ENCODE assay signal across 2 cellular contexts in the genomic region with DNA sequence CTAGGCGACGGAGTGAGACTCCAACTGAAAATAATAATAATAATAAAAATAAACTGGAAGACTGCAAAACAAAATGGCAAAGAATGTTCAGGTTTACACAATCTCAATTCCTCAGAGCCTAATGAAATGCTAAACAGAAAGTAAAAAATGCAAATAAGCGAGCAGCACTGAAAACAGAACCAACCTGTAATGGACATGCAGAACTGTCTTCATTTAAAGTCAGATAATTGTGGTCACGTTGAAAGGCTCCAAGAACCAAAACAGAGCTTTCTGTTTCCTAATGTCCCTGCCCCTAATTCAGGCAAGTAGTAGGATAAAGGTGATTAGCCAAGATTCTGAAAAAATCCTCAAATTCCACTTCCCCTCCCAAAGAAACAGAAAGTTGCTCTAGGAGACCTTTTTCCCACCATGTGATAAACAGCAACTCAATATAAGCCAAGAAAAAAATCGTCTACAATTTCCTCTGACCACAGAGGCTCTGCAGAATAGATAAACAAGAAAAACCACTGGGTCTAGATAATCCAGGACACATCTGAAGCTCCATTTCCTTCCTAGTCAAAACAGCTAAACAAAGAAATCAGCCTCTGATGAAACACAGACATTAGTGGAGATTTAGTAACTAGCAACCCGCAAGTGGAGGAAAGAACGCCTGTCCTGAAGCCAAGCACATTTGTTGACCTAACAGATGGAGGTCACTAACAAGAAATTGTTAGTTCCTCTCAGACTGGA.
TF ChIP-seq lines count a peak whose summit lies in the region.

No MANE protein-coding gene starts in this region.

TF ChIP-seq in A549, 52 proteins besides CTCF, POLR2A, EP300 and RAD21:
- TF ChIP-seq GATA3 (IDR thresholded peaks at IDR 0.05; ENCODE audit: borderline replicate concordance) (no peak), CHD4 (IDR thresholded peaks at IDR 0.05; ENCODE audit: borderline replicate concordance) (no peak), HOXB5 (CRISPR knock-in tag; IDR thresholded peaks at IDR 0.05) (no peak), CBX8 (IDR thresholded peaks at IDR 0.05) (no peak), SMC3 (IDR thresholded peaks at IDR 0.05) (no peak), ESRRA (IDR thresholded peaks at IDR 0.05; ENCODE audit: borderline replicate concordance, low read length) (no peak), FOSL2 (IDR thresholded peaks at IDR 0.05) (no peak), FOSL2 (CRISPR knock-in tag; IDR thresholded peaks at IDR 0.05) (no peak), HOXB13 (CRISPR knock-in tag; IDR thresholded peaks at IDR 0.05; ENCODE audit: low read depth) (no peak), TP53 (CRISPR knock-in tag; IDR thresholded peaks at IDR 0.05) (no peak)
- TF ChIP-seq, protein P1, sequence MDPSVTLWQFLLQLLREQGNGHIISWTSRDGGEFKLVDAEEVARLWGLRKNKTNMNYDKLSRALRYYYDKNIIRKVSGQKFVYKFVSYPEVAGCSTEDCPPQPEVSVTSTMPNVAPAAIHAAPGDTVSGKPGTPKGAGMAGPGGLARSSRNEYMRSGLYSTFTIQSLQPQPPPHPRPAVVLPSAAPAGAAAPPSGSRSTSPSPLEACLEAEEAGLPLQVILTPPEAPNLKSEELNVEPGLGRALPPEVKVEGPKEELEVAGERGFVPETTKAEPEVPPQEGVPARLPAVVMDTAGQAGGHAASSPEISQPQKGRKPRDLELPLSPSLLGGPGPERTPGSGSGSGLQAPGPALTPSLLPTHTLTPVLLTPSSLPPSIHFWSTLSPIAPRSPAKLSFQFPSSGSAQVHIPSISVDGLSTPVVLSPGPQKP (IDR thresholded peaks at IDR 0.05; ENCODE audit: low read depth, low read length) = no peak

TF ChIP-seq in HepG2, 621 proteins besides CTCF, POLR2A, EP300 and RAD21:
- TF ChIP-seq EEA1 (CRISPR knock-in tag; IDR thresholded peaks at IDR 0.05; ENCODE audit: borderline replicate concordance) (no peak), MTF2 (CRISPR knock-in tag; IDR thresholded peaks at IDR 0.05; ENCODE audit: borderline replicate concordance) (no peak), MYNN (CRISPR knock-in tag; IDR thresholded peaks at IDR 0.05; ENCODE audit: low read depth) (no peak), NFIC (IDR thresholded peaks at IDR 0.05; ENCODE audit: low read length) (no peak), CEBPG (CRISPR knock-in tag; IDR thresholded peaks at IDR 0.05) (0 out of 2 replicates have a peak, but pooled peaks have one; percentile 8), POGZ (CRISPR knock-in tag; IDR thresholded peaks at IDR 0.05) (0 out of 2 replicates have a peak, but pooled peaks have one; percentile 3)
- TF ChIP-seq, protein P2, sequence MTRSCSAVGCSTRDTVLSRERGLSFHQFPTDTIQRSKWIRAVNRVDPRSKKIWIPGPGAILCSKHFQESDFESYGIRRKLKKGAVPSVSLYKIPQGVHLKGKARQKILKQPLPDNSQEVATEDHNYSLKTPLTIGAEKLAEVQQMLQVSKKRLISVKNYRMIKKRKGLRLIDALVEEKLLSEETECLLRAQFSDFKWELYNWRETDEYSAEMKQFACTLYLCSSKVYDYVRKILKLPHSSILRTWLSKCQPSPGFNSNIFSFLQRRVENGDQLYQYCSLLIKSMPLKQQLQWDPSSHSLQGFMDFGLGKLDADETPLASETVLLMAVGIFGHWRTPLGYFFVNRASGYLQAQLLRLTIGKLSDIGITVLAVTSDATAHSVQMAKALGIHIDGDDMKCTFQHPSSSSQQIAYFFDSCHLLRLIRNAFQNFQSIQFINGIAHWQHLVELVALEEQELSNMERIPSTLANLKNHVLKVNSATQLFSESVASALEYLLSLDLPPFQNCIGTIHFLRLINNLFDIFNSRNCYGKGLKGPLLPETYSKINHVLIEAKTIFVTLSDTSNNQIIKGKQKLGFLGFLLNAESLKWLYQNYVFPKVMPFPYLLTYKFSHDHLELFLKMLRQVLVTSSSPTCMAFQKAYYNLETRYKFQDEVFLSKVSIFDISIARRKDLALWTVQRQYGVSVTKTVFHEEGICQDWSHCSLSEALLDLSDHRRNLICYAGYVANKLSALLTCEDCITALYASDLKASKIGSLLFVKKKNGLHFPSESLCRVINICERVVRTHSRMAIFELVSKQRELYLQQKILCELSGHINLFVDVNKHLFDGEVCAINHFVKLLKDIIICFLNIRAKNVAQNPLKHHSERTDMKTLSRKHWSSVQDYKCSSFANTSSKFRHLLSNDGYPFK (CRISPR knock-in tag; IDR thresholded peaks at IDR 0.05; ENCODE audit: borderline replicate concordance) = no peak
- TF ChIP-seq, protein P3, sequence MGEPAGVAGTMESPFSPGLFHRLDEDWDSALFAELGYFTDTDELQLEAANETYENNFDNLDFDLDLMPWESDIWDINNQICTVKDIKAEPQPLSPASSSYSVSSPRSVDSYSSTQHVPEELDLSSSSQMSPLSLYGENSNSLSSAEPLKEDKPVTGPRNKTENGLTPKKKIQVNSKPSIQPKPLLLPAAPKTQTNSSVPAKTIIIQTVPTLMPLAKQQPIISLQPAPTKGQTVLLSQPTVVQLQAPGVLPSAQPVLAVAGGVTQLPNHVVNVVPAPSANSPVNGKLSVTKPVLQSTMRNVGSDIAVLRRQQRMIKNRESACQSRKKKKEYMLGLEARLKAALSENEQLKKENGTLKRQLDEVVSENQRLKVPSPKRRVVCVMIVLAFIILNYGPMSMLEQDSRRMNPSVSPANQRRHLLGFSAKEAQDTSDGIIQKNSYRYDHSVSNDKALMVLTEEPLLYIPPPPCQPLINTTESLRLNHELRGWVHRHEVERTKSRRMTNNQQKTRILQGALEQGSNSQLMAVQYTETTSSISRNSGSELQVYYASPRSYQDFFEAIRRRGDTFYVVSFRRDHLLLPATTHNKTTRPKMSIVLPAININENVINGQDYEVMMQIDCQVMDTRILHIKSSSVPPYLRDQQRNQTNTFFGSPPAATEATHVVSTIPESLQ (CRISPR knock-in tag; conservative IDR thresholded peaks at IDR 0.05) = no peak
- TF ChIP-seq, protein P4, sequence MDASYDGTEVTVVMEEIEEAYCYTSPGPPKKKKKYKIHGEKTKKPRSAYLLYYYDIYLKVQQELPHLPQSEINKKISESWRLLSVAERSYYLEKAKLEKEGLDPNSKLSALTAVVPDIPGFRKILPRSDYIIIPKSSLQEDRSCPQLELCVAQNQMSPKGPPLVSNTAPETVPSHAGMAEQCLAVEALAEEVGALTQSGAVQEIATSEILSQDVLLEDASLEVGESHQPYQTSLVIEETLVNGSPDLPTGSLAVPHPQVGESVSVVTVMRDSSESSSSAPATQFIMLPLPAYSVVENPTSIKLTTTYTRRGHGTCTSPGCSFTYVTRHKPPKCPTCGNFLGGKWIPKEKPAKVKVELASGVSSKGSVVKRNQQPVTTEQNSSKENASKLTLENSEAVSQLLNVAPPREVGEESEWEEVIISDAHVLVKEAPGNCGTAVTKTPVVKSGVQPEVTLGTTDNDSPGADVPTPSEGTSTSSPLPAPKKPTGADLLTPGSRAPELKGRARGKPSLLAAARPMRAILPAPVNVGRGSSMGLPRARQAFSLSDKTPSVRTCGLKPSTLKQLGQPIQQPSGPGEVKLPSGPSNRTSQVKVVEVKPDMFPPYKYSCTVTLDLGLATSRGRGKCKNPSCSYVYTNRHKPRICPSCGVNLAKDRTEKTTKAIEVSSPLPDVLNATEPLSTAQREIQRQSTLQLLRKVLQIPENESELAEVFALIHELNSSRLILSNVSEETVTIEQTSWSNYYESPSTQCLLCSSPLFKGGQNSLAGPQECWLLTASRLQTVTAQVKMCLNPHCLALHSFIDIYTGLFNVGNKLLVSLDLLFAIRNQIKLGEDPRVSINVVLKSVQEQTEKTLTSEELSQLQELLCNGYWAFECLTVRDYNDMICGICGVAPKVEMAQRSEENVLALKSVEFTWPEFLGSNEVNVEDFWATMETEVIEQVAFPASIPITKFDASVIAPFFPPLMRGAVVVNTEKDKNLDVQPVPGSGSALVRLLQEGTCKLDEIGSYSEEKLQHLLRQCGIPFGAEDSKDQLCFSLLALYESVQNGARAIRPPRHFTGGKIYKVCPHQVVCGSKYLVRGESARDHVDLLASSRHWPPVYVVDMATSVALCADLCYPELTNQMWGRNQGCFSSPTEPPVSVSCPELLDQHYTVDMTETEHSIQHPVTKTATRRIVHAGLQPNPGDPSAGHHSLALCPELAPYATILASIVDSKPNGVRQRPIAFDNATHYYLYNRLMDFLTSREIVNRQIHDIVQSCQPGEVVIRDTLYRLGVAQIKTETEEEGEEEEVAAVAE (CRISPR knock-in tag; IDR thresholded peaks at IDR 0.05; ENCODE audit: borderline replicate concordance) = no peak
